ENCODE assay signal across 9 cellular contexts in genomic region chr20:62062661-62063600, GRCh38. TPM values are rescaled to one million over a fixed set of nuclear protein-coding genes. Genes with fewer than 3 reads are reported as not detected.
A peak's percentile ranks its signal among the peaks of the same experiment; 100 is the strongest.
DNase-seq lines count a peak whose midpoint lies in the region; ATAC-seq and TF ChIP-seq lines count a peak whose summit lies in the region.
"Had no signal": no experiment of that assay in that cellular context is flagged by ENCODE, and none has a peak within 500 bp of the region (broad histone marks: within the 10 kb centered on the region; RNA-seq: fewer than 3 reads in every experiment).

No MANE protein-coding gene starts in this region.

- ATAC-seq in GM18907 (IDR thresholded peaks at IDR 0.05; ENCODE audit: unreplicated experiment): no peak
- ATAC-seq in GM21717 (IDR thresholded peaks at IDR 0.05; ENCODE audit: unreplicated experiment): no peak

- H3K4me3 ChIP-seq in BJ (ENCODE audit: low read depth, low read length) (peak overlapping the region; percentile 36; the same call in 1 of the 2 replicates), HUES6 (ENCODE audit: low read depth, low read length) (peak overlapping the region; percentile 60)

- CTCF ChIA-PET in BJ (lab: Yijun Ruan, JAX) (interaction anchor here (1.3 to 2.1 kb wide), 2 partner anchors 36 to 72 kb away, joined by 3 to 5 read pairs; no protein-coding TSS in a partner anchor), MCF 10A (lab: Yijun Ruan, JAX) (interaction anchor here (0.6 to 1.6 kb wide), 4 partner anchors 52 to 852 kb away, joined by 3 to 4 read pairs (median 4); no protein-coding TSS in a partner anchor)

- H3K27me3 ChIP-seq in BJ (ENCODE audit: control insufficient read depth, insufficient read depth, low read length): no peaks in the 10 kb centered on the region
- H3K27me3 ChIP-seq in HUES6 (ENCODE audit: control insufficient read depth, insufficient read depth, low read length): no peaks in the 10 kb centered on the region

- peaks cover 29% of the 10 kb centered on the region for H3K4me1 ChIP-seq in HUES6 (ENCODE audit: control insufficient read depth, insufficient read depth, low read length)

- no peaks in the 10 kb centered on the region for H3K9me3 ChIP-seq in HUES6 (ENCODE audit: control insufficient read depth, insufficient read depth, low read depth, low read length)

- TF ChIP-seq CTCF in BJ (IDR thresholded peaks at IDR 0.05; ENCODE audit: insufficient read depth, low read depth, low read length) (no peak), MCF 10A (IDR thresholded peaks at IDR 0.05; ENCODE audit: unreplicated experiment) (no peak), nephron progenitor cell (IDR thresholded peaks at IDR 0.05) (no peak)

- peaks cover 20% of the 10 kb centered on the region for H3K4me1 Mint-ChIP-seq in MCF 10A (ENCODE audit: insufficient read depth, unreplicated experiment)
- H3K4me1 Mint-ChIP-seq in nephron progenitor cell: peaks cover 53% of the 10 kb centered on the region

- intact Hi-C loops in MCF 10A (cut with micrococcal nuclease): no loop called here

- peaks cover 24% of the 10 kb centered on the region for H3K36me3 Mint-ChIP-seq in MCF 10A (ENCODE audit: insufficient read depth, unreplicated experiment)
- H3K36me3 Mint-ChIP-seq in nephron progenitor cell (ENCODE audit: low read depth): peaks cover 32% of the 10 kb centered on the region

- H3K9ac ChIP-seq in HUES6 (ENCODE audit: low read length): peak overlapping the region; percentile 22

- no peak for DNase-seq in BJ (ENCODE audit: low read depth)
- DNase-seq in MCF 10A (ENCODE audit: unreplicated experiment): no peak
- no peak for DNase-seq in nephron progenitor cell
- DNase-seq in middle frontal gyrus (ENCODE audit: extremely low spot score, low spot score): no peak
- DNase-seq in SK-N-DZ (ENCODE audit: low spot score): no peak
- DNase-seq: cortex of kidney had no signal

- POLR2A ChIA-PET in BJ (lab: Charles Lee) (no interaction called here), MCF 10A (lab: Yijun Ruan, JAX) (interaction anchor here (0.7 to 2.3 kb wide), 6 partner anchors 12 to 298 kb away, joined by 3 to 13 read pairs (median 4); partner anchors contain the start of gene LSM14B)

- TSS peak; percentile 48 for BruUV-seq in MCF 10A (replicated peaks; lab: Mats Ljungman, UMichigan)

- no peaks in the 10 kb centered on the region for H3K27me3 Mint-ChIP-seq in MCF 10A (ENCODE audit: insufficient read depth, unreplicated experiment)
- H3K27me3 Mint-ChIP-seq in nephron progenitor cell (ENCODE audit: low read depth, poor library complexity): peaks cover 31% of the 10 kb centered on the region

- H3K27ac Mint-ChIP-seq in MCF 10A (ENCODE audit: low read depth, unreplicated experiment) (no peak overlapping the region), nephron progenitor cell (no peak overlapping the region)

- H3K4me3 Mint-ChIP-seq in MCF 10A (ENCODE audit: unreplicated experiment) (peak overlapping the region; percentile 63), nephron progenitor cell (peak overlapping the region; percentile 84)

- no peak overlapping the region for H3K27ac ChIP-seq in HUES6 (ENCODE audit: low read depth, low read length)

- H3K36me3 ChIP-seq in BJ (ENCODE audit: control insufficient read depth, insufficient read depth, low read length): no peaks in the 10 kb centered on the region
- 0 out of 2 replicates have a peak, but pooled peaks cover 2% of the 10 kb centered on the region for H3K36me3 ChIP-seq in HUES6 (ENCODE audit: control insufficient read depth, insufficient read depth, low read length)

- H3K9me3 Mint-ChIP-seq in MCF 10A (ENCODE audit: unreplicated experiment): no peaks in the 10 kb centered on the region
- H3K9me3 Mint-ChIP-seq in nephron progenitor cell: no peaks in the 10 kb centered on the region

RNA-seq across cellular contexts. Expression of gene TAF4, which starts 2.8 kb away (rescaled TPM):
- polyA plus RNA-seq in BJ (2011; rRNA removed): 1.2 and 1.4 TPM in 2 replicates
- polyA minus RNA-seq in BJ (2011; rRNA and poly(A)+ RNA removed): 1.5 and 2.2 TPM in 2 replicates
- total RNA-seq in MCF 10A (2022): 15.9 and 16.1 TPM in 2 replicates
- polyA plus RNA-seq in SK-N-DZ (2014; cell fraction: cytosol; rRNA removed): 10.3 and 18.0 TPM in 2 replicates
- polyA plus RNA-seq in SK-N-DZ (2014; cell fraction: nucleus; rRNA removed): 15.1 and 21.0 TPM in 2 replicates

RNA-seq across cellular contexts. Expression of gene LSM14B, which starts 59.3 kb away (rescaled TPM):
- 23.5 and 48.2 TPM in 2 replicates for polyA plus RNA-seq in BJ (2011; rRNA removed)
- 22.5 and 29.6 TPM in 2 replicates for polyA minus RNA-seq in BJ (2011; rRNA and poly(A)+ RNA removed)
- total RNA-seq in MCF 10A (2022): 33.3 and 35.1 TPM in 2 replicates
- polyA plus RNA-seq in SK-N-DZ (2014; cell fraction: cytosol; rRNA removed): 118 and 122 TPM in 2 replicates
- polyA plus RNA-seq in SK-N-DZ (2014; cell fraction: nucleus; rRNA removed): 111 and 131 TPM in 2 replicates
